In the genomic region with DNA sequence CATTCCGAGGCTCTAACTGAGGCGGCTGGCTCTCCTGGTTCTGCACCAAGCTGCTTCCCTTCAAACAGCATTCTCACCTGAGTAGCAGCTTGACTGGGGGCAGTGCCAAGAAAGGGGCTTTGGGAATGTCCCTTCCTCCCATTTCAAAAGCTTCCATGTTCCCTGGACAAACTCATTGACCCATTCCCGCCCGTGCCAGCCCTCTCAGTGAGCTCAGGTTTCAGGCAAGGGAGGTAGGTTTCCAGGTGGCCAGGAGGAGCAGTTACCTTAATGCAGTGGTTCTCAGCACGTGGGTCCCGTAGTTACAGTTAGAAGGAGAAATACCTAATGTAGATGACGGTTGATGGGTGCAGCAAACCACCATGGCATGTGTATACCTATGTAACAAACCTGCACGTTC, we compare ENCODE assay signal across 1 cellular context.
TF ChIP-seq lines count a peak whose summit lies in the region.

No MANE protein-coding gene starts in this region.

TF ChIP-seq in H1, 55 proteins besides CTCF, POLR2A, EP300 and RAD21:
- TF ChIP-seq CHD2 (IDR thresholded peaks at IDR 0.05; ENCODE audit: low read length) (no peak), POLR2AphosphoS5 (IDR thresholded peaks at IDR 0.05; ENCODE audit: low read depth, low read length) (no peak), RFX5 (IDR thresholded peaks at IDR 0.05; ENCODE audit: borderline replicate concordance, low read depth, low read length) (no peak), TBP (IDR thresholded peaks at IDR 0.05; ENCODE audit: low read depth, low read length) (no peak), RXRA (IDR thresholded peaks at IDR 0.05; ENCODE audit: insufficient read depth, low read depth, low read length) (no peak), NRF1 (IDR thresholded peaks at IDR 0.05; ENCODE audit: low read depth, low read length) (no peak), ASH2L (IDR thresholded peaks at IDR 0.05; ENCODE audit: low read length) (no peak), BCL11A (IDR thresholded peaks at IDR 0.05; ENCODE audit: low read depth in 2 of 2, low read length in 2 of 2) (no peak), SP1 (IDR thresholded peaks at IDR 0.05; ENCODE audit: low read depth, low read length) (no peak), SUZ12 (IDR thresholded peaks at IDR 0.05; ENCODE audit: low read length) (no peak), MAFK (IDR thresholded peaks at IDR 0.05; ENCODE audit: low read depth, low read length) (no peak), EGR1 (IDR thresholded peaks at IDR 0.05; ENCODE audit: borderline replicate concordance, low read depth, low read length) (no peak), RNF2 (IDR thresholded peaks at IDR 0.05; ENCODE audit: borderline replicate concordance, low read depth, low read length, missing control alignments, poor library complexity, severe bottlenecking) (no peak), HDAC2 (IDR thresholded peaks at IDR 0.05; ENCODE audit: borderline replicate concordance in 1 of 2, low read depth in 2 of 2, low read length in 2 of 2) (no peak)
TF ChIP-seq in H1: peak in this region for 0.
